In genomic region chr13:40383922-40384321, GRCh38 we compare ENCODE assay signal across 28 cellular contexts.
"Had no signal": no experiment of that assay in that cellular context is flagged by ENCODE, and none has a peak within 500 bp of the region (broad histone marks: within the 10 kb centered on the region; RNA-seq: fewer than 3 reads in every experiment).

No MANE protein-coding gene starts in this region.

- H3K27me3 Mint-ChIP-seq: naive thymus-derived CD4-positive, alpha-beta T cell; type B pancreatic cell had no signal

- H3K36me3 ChIP-seq: brain microvascular endothelial cell, neural progenitor cell, right atrium auricular region, thoracic aorta, vagina had no signal

- H3K4me2 ChIP-seq: neural progenitor cell had no signal

- H3K36me3 Mint-ChIP-seq: mesothelial cell of epicardium, neural progenitor cell, type B pancreatic cell had no signal

- H3K4me1 ChIP-seq: right atrium auricular region, vagina had no signal

- H3K4me3 ChIP-seq: neural progenitor cell, right atrium auricular region, thoracic aorta, vagina had no signal

- H3K27ac ChIP-seq: brain microvascular endothelial cell, neural progenitor cell, right atrium auricular region, thoracic aorta, vagina, VCaP had no signal

- H3K27ac Mint-ChIP-seq: activated naive CD4-positive, alpha-beta T cell treated with anti-CD3 and anti-CD28 coated beads, Interleukin-2, amount 10 ng/mL, durations not matched to agents 7 days and 5 days; activated T-helper 1 cell treated with anti-CD3 and anti-CD28 coated beads, Interleukin-12 subunit alpha, Interleukin-12 subunit beta, Interleukin-2, Interleukin-4 antibody, amounts not matched to agents 30 ng/mL and 10 ng/mL and 1 ng/mL, durations not matched to agents 14 hours and 24 hours and 36 hours; mesothelial cell of epicardium; type B pancreatic cell had no signal

- H3K27me3 ChIP-seq: brain microvascular endothelial cell, neural progenitor cell, right atrium auricular region, vagina had no signal

- H3K9me3 Mint-ChIP-seq: endodermal cell, mesothelial cell of epicardium, type B pancreatic cell had no signal

- H3K4me3 Mint-ChIP-seq: activated naive CD4-positive, alpha-beta T cell treated with anti-CD3 and anti-CD28 coated beads, Interleukin-2, amount 10 ng/mL, durations not matched to agents 7 days and 5 days; activated T-helper 1 cell treated with anti-CD3 and anti-CD28 coated beads, Interleukin-12 subunit alpha, Interleukin-12 subunit beta, Interleukin-2, Interleukin-4 antibody, amounts not matched to agents 30 ng/mL and 10 ng/mL and 1 ng/mL, durations not matched to agents 14 hours and 24 hours and 36 hours; endodermal cell; mesothelial cell of epicardium; naive thymus-derived CD4-positive, alpha-beta T cell; neural progenitor cell; type B pancreatic cell had no signal

- H3K9ac ChIP-seq: neural progenitor cell had no signal

- FAIRE-seq: astrocyte, kidney had no signal

- DNase-seq: activated CD4-positive, alpha-beta T cell treated with anti-CD3 and anti-CD28 coated beads for 4 hours; activated CD4-positive, alpha-beta T cell treated with anti-CD3 and anti-CD28 coated beads, Interleukin-2, amount 50 U/mL, for 4 hours; activated effector memory CD4-positive, alpha-beta T cell treated with anti-CD3 and anti-CD28 coated beads, Interleukin-2, amount 50 U/mL, for 16 hours; activated naive CD4-positive, alpha-beta T cell treated with anti-CD3 and anti-CD28 coated beads, Interleukin-2, amount 10 ng/mL, durations not matched to agents 7 days and 5 days; activated T-cell treated with anti-CD3 and anti-CD28 coated beads, Interleukin-2, amount 50 U/mL, for 1 hour; amniotic stem cell; brain microvascular endothelial cell; caudate nucleus; endodermal cell; foreskin fibroblast; head of caudate nucleus; hippocampal formation; kidney; left colon; mammary epithelial cell; naive thymus-derived CD4-positive, alpha-beta T cell; stimulated activated CD4-positive, alpha-beta T cell treated with anti-CD3 and anti-CD28 coated beads, Interleukin-15, amount 100 ng/mL, for 24 hours; stimulated activated CD4-positive, alpha-beta T cell treated with anti-CD3 and anti-CD28 coated beads, Interleukin-2, amount 100 ng/mL, for 24 hours; stimulated activated naive CD8-positive, alpha-beta T cell treated with anti-CD3 and anti-CD28 coated beads, Interleukin-15, Interleukin-2, amounts not matched to agents 100 U/mL and 50 U/mL, for 24 hours had no signal

- H3K9me3 ChIP-seq: right atrium auricular region, thoracic aorta, vagina had no signal
